In genomic region chr3:146152841-146153240, GRCh38 we compare ENCODE assay signal across 16 cellular contexts. TPM values are rescaled to one million over a fixed set of nuclear protein-coding genes. Genes with fewer than 3 reads are reported as not detected.
DNase-seq lines count a peak whose midpoint lies in the region; FAIRE-seq and TF ChIP-seq lines count a peak whose summit lies in the region.
"Had no signal": no experiment of that assay in that cellular context is flagged by ENCODE, and none has a peak within 500 bp of the region (broad histone marks: within the 10 kb centered on the region; RNA-seq: fewer than 3 reads in every experiment).

No MANE protein-coding gene starts in this region.

- TF ChIP-seq CTCF in neural progenitor cell (IDR thresholded peaks at IDR 0.05) (no peak), uterus (IDR thresholded peaks at IDR 0.05) (no peak), brain microvascular endothelial cell (IDR thresholded peaks at IDR 0.05; ENCODE audit: low read depth, low read length, missing control alignments) (no peak), spleen (IDR thresholded peaks at IDR 0.05 in 8 of 11, conservative IDR thresholded peaks at IDR 0.05 in 3 of 11) (no peak)

- H2AFZ ChIP-seq in neural progenitor cell (replicated peaks) = no peak overlapping the region

- DNase-seq in SK-N-MC (ENCODE audit: low read depth, low spot score) (no peak), glomerular visceral epithelial cell (ENCODE audit: extremely low spot score) (peak; percentile 71), neural progenitor cell (ENCODE audit: low spot score) (peak; percentile 12), uterus (no peak), GM19239 (ENCODE audit: insufficient read length, low spot score) (no peak), brain microvascular endothelial cell (no peak), spleen (no peak)
- DNase-seq: activated CD8-positive, alpha-beta memory T cell treated with anti-CD3 and anti-CD28 coated beads, Interleukin-2, amount 50 U/mL, for 4 hours; activated naive CD4-positive, alpha-beta T cell treated with anti-CD3 and anti-CD28 coated beads, Interleukin-2, amount 50 U/mL, for 16 hours; CD4-positive, CD25-positive, alpha-beta regulatory T cell; NCI-H1105; occipital lobe; stimulated activated CD4-positive, alpha-beta T cell treated with anti-CD3 and anti-CD28 coated beads, Interleukin-2, amount 100 ng/mL, for 24 hours had no signal

- H3K9me3 ChIP-seq in SK-N-MC (ENCODE audit: low read depth, low read length) = no peaks in the 10 kb centered on the region
- H3K9me3 ChIP-seq in neural progenitor cell (ENCODE audit: low read depth) = no peaks in the 10 kb centered on the region
- no peaks in the 10 kb centered on the region for H3K9me3 ChIP-seq in uterus
- H3K9me3 ChIP-seq in spleen = no peaks in the 10 kb centered on the region

- no peak for FAIRE-seq in GM19239 (lab: Jason Lieb, UNC)
- FAIRE-seq: endothelial cell of umbilical vein had no signal

- H3K4me1 Mint-ChIP-seq in neural progenitor cell = peaks cover 12% of the 10 kb centered on the region
- H3K4me1 Mint-ChIP-seq: CD4-positive, CD25-positive, alpha-beta regulatory T cell; IgD-negative memory B cell had no signal

- H3K9ac ChIP-seq in SK-N-MC (ENCODE audit: insufficient read length) (no peak overlapping the region), neural progenitor cell (no peak overlapping the region)

- no peaks in the 10 kb centered on the region for H4K20me1 ChIP-seq in neural progenitor cell (ENCODE audit: low read depth)

- H3K4me1 ChIP-seq in neural progenitor cell (no peaks in the 10 kb centered on the region), uterus (peaks cover 4 to 17% of the 10 kb centered on the region in 2 donors), spleen (peaks cover 0 to 20% (median 6%) of the 10 kb centered on the region in 6 donors)

- peaks cover 4% of the 10 kb centered on the region for H3K27me3 Mint-ChIP-seq in neural progenitor cell (ENCODE audit: insufficient read depth, low read depth)
- H3K27me3 Mint-ChIP-seq: CD4-positive, CD25-positive, alpha-beta regulatory T cell; IgD-negative memory B cell had no signal

- H3K79me2 ChIP-seq in neural progenitor cell (ENCODE audit: low read depth) = no peaks in the 10 kb centered on the region

- H3K4me3 ChIP-seq in SK-N-MC = no peak overlapping the region
- H3K4me3 ChIP-seq in neural progenitor cell = no peak overlapping the region
- H3K4me3 ChIP-seq in uterus = no peak overlapping the region
- no peak overlapping the region for H3K4me3 ChIP-seq in brain microvascular endothelial cell (ENCODE audit: low read depth, low read length)
- H3K4me3 ChIP-seq in spleen = no peak overlapping the region
- H3K4me3 ChIP-seq: lung had no signal

- H3K27ac ChIP-seq in SK-N-MC (peak overlapping the region; percentile 16; the same call in 1 of the 2 replicates), neural progenitor cell (no peak overlapping the region), uterus (peak overlapping the region; percentile 69 to 97), brain microvascular endothelial cell (no peak overlapping the region), spleen (no peak overlapping the region)

- peaks cover 4% of the 10 kb centered on the region for H3K36me3 Mint-ChIP-seq in neural progenitor cell
- H3K36me3 Mint-ChIP-seq: CD4-positive, CD25-positive, alpha-beta regulatory T cell; IgD-negative memory B cell had no signal

- H3F3A ChIP-seq in neural progenitor cell (ENCODE audit: low read depth) = no peaks in the 10 kb centered on the region

- 82 to 94% (median 88%) methylated on average over 6 of the region's 6 CpGs for WGBS in spleen, 5 donors

- no peak overlapping the region for H3K4me3 Mint-ChIP-seq in neural progenitor cell
- H3K4me3 Mint-ChIP-seq: CD4-positive, CD25-positive, alpha-beta regulatory T cell; IgD-negative memory B cell had no signal

- H3K36me3 ChIP-seq in SK-N-MC (ENCODE audit: insufficient read depth, low read length) = 0 out of 2 replicates have a peak, but pooled peaks cover 3% of the 10 kb centered on the region
- no peaks in the 10 kb centered on the region for H3K36me3 ChIP-seq in neural progenitor cell
- H3K36me3 ChIP-seq in uterus = no peaks in the 10 kb centered on the region
- peaks cover 12% of the 10 kb centered on the region for H3K36me3 ChIP-seq in brain microvascular endothelial cell (replicated peaks)
- H3K36me3 ChIP-seq in spleen = no peaks in the 10 kb centered on the region

- intact Hi-C loops in uterus (cut with DNase I; ENCODE audit: low total_unique reads) = no loop called here
- intact Hi-C loops in spleen (cut with DNase I; ENCODE audit: low total_unique reads) = no loop called here

- no peak overlapping the region for H3K4me2 ChIP-seq in neural progenitor cell

- H3K27me3 ChIP-seq in neural progenitor cell (no peaks in the 10 kb centered on the region), uterus (no peaks in the 10 kb centered on the region), brain microvascular endothelial cell (replicated peaks) (no peaks in the 10 kb centered on the region), spleen (replicated peaks in 1 of 7) (no peaks in the 10 kb centered on the region)

- no peak for TF ChIP-seq POLR2A in uterus (IDR thresholded peaks at IDR 0.05)
- no peak for TF ChIP-seq POLR2A in spleen (IDR thresholded peaks at IDR 0.05)

- H3K9me3 Mint-ChIP-seq in neural progenitor cell = no peaks in the 10 kb centered on the region

- H3K27ac Mint-ChIP-seq in neural progenitor cell = no peak overlapping the region
- H3K27ac Mint-ChIP-seq: CD4-positive, CD25-positive, alpha-beta regulatory T cell; IgD-negative memory B cell had no signal

- in situ Hi-C loops in brain microvascular endothelial cell (cut with HindIII; ENCODE audit: low pct_ligation_motif_present, low sequenced_read_pairs) = no loop called here

RNA-seq across cellular contexts. Expression of gene PLOD2, which starts 8.1 kb away (rescaled TPM):
- total RNA-seq in neural progenitor cell (ENCODE audit: low replicate concordance) (8.3 and 29.2 TPM in 2 replicates), uterus (10 to 100 TPM; 23.5 to 83.2 (median 45.7) TPM), spleen (10 to 100 TPM in 6 of 7 donors, 1 to 10 TPM in 1; 8.8 to 35.8 (median 11.9) TPM)
- 1 to 10 TPM; 3.5 to 4.9 (median 4.7) TPM for polyA plus RNA-seq in spleen
- polyA plus RNA-seq: CD4-positive, CD25-positive, alpha-beta regulatory T cell; IgD-negative memory B cell had no signal

Comparison
In these comparisons a context has a peak if more than half of its experiments do, and no peak if none do; other contexts are left out.
1. DNase-seq: peak in glomerular visceral epithelial cell (single experiment) and neural progenitor cell (single experiment); none in SK-N-MC (single experiment), uterus (0 of 2), GM19239 (single experiment), brain microvascular endothelial cell (single experiment) and spleen (single experiment).
2. H3K27ac ChIP-seq: peak in SK-N-MC (single experiment) and uterus (2 of 2); none in neural progenitor cell (single experiment), brain microvascular endothelial cell (single experiment) and spleen (0 of 8).